ENCODE assay signal across 8 cellular contexts in the genomic region with DNA sequence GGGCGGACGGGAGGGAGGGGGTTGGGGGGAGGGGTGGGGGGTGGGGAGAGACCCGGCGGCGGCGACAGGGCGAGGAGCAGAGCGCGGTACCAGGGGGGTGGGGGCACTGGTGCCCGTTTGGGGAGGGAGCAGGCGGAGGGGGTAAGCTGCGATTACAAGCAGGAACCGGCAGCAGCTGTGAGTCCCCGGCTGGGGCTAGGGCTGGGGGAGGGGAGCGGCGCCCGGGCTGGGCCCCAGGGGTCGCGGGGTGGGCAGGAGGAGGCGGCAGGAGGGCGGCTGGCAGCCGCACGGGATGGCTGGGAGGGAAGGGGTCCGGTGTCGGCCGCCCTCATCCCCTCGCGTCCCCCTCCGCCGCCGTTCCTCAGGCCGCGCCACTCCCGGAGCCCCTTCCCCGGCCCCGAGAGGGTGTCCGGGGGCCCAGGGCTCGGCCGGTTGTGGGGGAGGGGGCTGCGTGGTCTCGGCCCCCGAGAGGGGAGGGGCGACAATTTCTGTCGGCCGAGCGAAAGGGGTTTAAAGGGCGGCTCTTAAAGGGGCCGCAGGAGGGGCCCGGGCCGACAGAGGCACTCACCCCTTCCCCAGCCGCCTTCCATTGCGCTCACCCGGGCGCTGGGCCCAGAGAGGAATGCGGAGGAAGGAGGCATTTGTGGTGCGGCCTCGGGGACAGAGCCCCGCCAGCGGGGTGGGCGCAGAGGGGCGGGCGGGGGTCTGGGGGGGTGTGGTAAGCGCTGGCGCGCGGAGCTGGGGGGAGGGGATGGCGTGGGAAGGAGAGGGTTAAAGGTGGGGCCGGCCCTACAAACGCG. TPM values are rescaled to one million over a fixed set of nuclear protein-coding genes. Genes with fewer than 3 reads are reported as not detected.
DNase-seq lines count a peak whose midpoint lies in the region; ATAC-seq, FAIRE-seq and TF ChIP-seq lines count a peak whose summit lies in the region.

A gene with protein sequence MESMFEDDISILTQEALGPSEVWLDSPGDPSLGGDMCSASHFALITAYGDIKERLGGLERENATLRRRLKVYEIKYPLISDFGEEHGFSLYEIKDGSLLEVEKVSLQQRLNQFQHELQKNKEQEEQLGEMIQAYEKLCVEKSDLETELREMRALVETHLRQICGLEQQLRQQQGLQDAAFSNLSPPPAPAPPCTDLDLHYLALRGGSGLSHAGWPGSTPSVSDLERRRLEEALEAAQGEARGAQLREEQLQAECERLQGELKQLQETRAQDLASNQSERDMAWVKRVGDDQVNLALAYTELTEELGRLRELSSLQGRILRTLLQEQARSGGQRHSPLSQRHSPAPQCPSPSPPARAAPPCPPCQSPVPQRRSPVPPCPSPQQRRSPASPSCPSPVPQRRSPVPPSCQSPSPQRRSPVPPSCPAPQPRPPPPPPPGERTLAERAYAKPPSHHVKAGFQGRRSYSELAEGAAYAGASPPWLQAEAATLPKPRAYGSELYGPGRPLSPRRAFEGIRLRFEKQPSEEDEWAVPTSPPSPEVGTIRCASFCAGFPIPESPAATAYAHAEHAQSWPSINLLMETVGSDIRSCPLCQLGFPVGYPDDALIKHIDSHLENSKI (plus strand): TSS at position 144 of the 800 bp plus-strand sequence. CDS start 1,952 bp downstream, outside the sequence.

- no peaks in the 10 kb centered on the region for H3K27me3 ChIP-seq in MG63
- H3K27me3 ChIP-seq in HepG2 (ENCODE audit: control insufficient read depth in 1 of 2, insufficient read depth in 2 of 2, low read length in 2 of 2): no peaks in the 10 kb centered on the region

- peak in 1 of 2 experiments; percentile 48; a peak in 1 of 4 replicates for TF ChIP-seq POLR2A in HepG2 (IDR thresholded peaks at IDR 0.05; ENCODE audit: insufficient read depth in 1 of 2, low read depth in 2 of 2, low read length in 2 of 2)

- H3K4me3 ChIP-seq in MG63 (peak within 1 kb of the TSS; percentile 77), HepG2 (replicated peaks in 1 of 3; ENCODE audit: insufficient read depth in 1 of 3, low read depth in 2 of 3, low read length in 3 of 3) (peak within 1 kb of the TSS; percentile 79 to 83 (median 80))

- H3K9me3 ChIP-seq in MG63 (no peaks in the 10 kb centered on the region), HepG2 (ENCODE audit: low read length) (no peaks in the 10 kb centered on the region)

- H3K36me3 ChIP-seq in MG63 (peaks cover 3% of the 10 kb centered on the region), HepG2 (replicated peaks in 1 of 2; ENCODE audit: control insufficient read depth in 1 of 2, insufficient read depth in 2 of 2, low read length in 2 of 2) (no peaks in the 10 kb centered on the region)

- H3K79me2 ChIP-seq in HepG2 (ENCODE audit: insufficient read depth, low read length): no peaks in the 10 kb centered on the region

- H3K4me2 ChIP-seq in HepG2 (ENCODE audit: low read depth, low read length): peak within 1 kb of the TSS; percentile 92

- no peaks in the 10 kb centered on the region for H3K9me3 Mint-ChIP-seq in WTC11

- peak within 1 kb of the TSS; percentile 91 for H3K4me3 Mint-ChIP-seq in WTC11

- in situ Hi-C loops in HepG2 (cut with HindIII; ENCODE audit: extremely low pct_ligation_motif_present, low pct_unique_long_range_greater_than_20kb): no loop called here

- peaks cover 42% of the 10 kb centered on the region for H3K4me1 ChIP-seq in HepG2 (ENCODE audit: insufficient read depth, low read length)

- WGBS in HepG2 (ENCODE audit: low lambda C conversion rate): 2% methylated on average over 40 of the region's 70 CpGs

- BruUV-seq in HepG2 (replicated peaks; lab: Mats Ljungman, UMichigan): no TSS peak

- H2AFZ ChIP-seq in HepG2 (ENCODE audit: low read length): no peak within 1 kb of the TSS

- ATAC-seq in WTC11 (peak; percentile 45), HepG2 (peak; percentile 50), HG03175 (IDR thresholded peaks at IDR 0.05; ENCODE audit: unreplicated experiment) (no peak), HG03457 (IDR thresholded peaks at IDR 0.05; ENCODE audit: unreplicated experiment) (no peak)

- TF ChIP-seq CTCF in WTC11 (IDR thresholded peaks at IDR 0.05): no peak
- TF ChIP-seq CTCF in HepG2 (CRISPR knock-in tag; IDR thresholded peaks at IDR 0.05): no peak

- TF ChIP-seq RAD21 in HepG2 (CRISPR knock-in tag; IDR thresholded peaks at IDR 0.05): no peak

- intact Hi-C loops in HepG2 (cut with micrococcal nuclease; ENCODE audit: unreplicated experiment): no loop called here

- CTCF ChIA-PET in WTC11 (lab: Charles Lee) (interaction anchor here (0.6 to 2.1 kb wide), 7 partner anchors 30 to 1775 kb away, joined by 3 to 13 read pairs (median 8); partner anchors contain the start of genes KPNB1, SCRN2 and TBX21), HepG2 (lab: Yijun Ruan, JAX; ENCODE audit: low intra/inter-chr PET ratio, low total read pairs) (no interaction called here)

- no peaks in the 10 kb centered on the region for H3K36me3 Mint-ChIP-seq in WTC11

- H3K9ac ChIP-seq in HepG2 (ENCODE audit: insufficient read depth, low read depth, low read length): peak within 1 kb of the TSS; percentile 75

- POLR2A ChIA-PET in WTC11 (lab: Charles Lee) (interaction anchor here (0.7 to 2.9 kb wide), 2 partner anchors 45 to 47 kb away, joined by 4 to 15 read pairs; partner anchors contain the start of gene KPNB1), HepG2 (lab: Yijun Ruan, JAX) (interaction anchor here (0.7 to 3.0 kb wide), 4 partner anchors 24 to 201 kb away, joined by 3 to 22 read pairs (median 4); partner anchors contain the start of genes KPNB1, LRRC46 and MRPL10)

- FAIRE-seq in HepG2 (lab: Jason Lieb, UNC): no peak

- DNase-seq in DMS 273 (lab: John Stamatoyannopoulos, UW; ENCODE audit: unreplicated experiment) (peak; percentile 91), MG63 (peak; percentile 56), WTC11 (ENCODE audit: low spot score) (peak; percentile 85), HepG2 (ENCODE audit: low spot score) (peak; percentile 41)
- DNase-seq in stimulated activated CD8-positive, alpha-beta memory T cell treated with anti-CD3 and anti-CD28 coated beads, Interleukin-4, amount 100 ng/mL, for 48 hours: peak; percentile 72

- H3K27ac Mint-ChIP-seq in WTC11: peak within 1 kb of the TSS; percentile 93

- peak within 1 kb of the TSS; percentile 65 for H3K27ac ChIP-seq in cingulate gyrus (ENCODE audit: low read depth, low read length)
- peak within 1 kb of the TSS; percentile 10 for H3K27ac ChIP-seq in HepG2 (ENCODE audit: extremely low read length, insufficient read depth, low read length)

- H3K27me3 Mint-ChIP-seq in WTC11 (ENCODE audit: low read depth): no peaks in the 10 kb centered on the region

- no peaks in the 10 kb centered on the region for H4K20me1 ChIP-seq in HepG2 (ENCODE audit: insufficient read depth, low read length)

- peaks cover 40% of the 10 kb centered on the region for H3K4me1 Mint-ChIP-seq in WTC11

- no peak for TF ChIP-seq EP300 in HepG2 (IDR thresholded peaks at IDR 0.05; ENCODE audit: low read depth in 2 of 2, low read length in 2 of 2)
- no peak for TF ChIP-seq EP300 in HepG2 (CRISPR knock-in tag; IDR thresholded peaks at IDR 0.05; ENCODE audit: borderline replicate concordance)

TF ChIP-seq in WTC11, 78 proteins besides CTCF, POLR2A, EP300 and RAD21 (continues in another document):
- TF ChIP-seq ZNF263 (CRISPR knock-in tag; IDR thresholded peaks at IDR 0.05; ENCODE audit: low read depth): no peak
- TF ChIP-seq, protein P1, sequence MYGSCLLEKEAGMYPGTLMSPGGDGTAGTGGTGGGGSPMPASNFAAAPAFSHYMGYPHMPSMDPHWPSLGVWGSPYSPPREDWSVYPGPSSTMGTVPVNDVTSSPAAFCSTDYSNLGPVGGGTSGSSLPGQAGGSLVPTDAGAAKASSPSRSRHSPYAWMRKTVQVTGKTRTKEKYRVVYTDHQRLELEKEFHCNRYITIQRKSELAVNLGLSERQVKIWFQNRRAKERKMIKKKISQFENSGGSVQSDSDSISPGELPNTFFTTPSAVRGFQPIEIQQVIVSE (CRISPR knock-in tag; IDR thresholded peaks at IDR 0.05; ENCODE audit: borderline replicate concordance): no peak
- 0 out of 2 replicates have a peak, but pooled peaks have one; percentile 25 for TF ChIP-seq GABPB1 (CRISPR knock-in tag; IDR thresholded peaks at IDR 0.05)

TF ChIP-seq in HepG2, 621 proteins besides CTCF, POLR2A, EP300 and RAD21 (continues in another document):
- TF ChIP-seq ZNF547 (CRISPR knock-in tag; IDR thresholded peaks at IDR 0.05): no peak
- no peak for TF ChIP-seq SNRNP70 (IDR thresholded peaks at IDR 0.05; ENCODE audit: low read depth, low read length)
- 0 out of 2 replicates have a peak, but pooled peaks have one; percentile 55 for TF ChIP-seq MTF2 (CRISPR knock-in tag; IDR thresholded peaks at IDR 0.05; ENCODE audit: borderline replicate concordance)
- TF ChIP-seq ZNF788 (CRISPR knock-in tag; IDR thresholded peaks at IDR 0.05; ENCODE audit: borderline replicate concordance): peak; percentile 28; the same call in 1 of the 2 replicates
- 0 out of 2 replicates have a peak, but pooled peaks have one; percentile 40 for TF ChIP-seq THAP11 (CRISPR knock-in tag; IDR thresholded peaks at IDR 0.05)
- no peak for TF ChIP-seq ZSCAN22 (CRISPR knock-in tag; IDR thresholded peaks at IDR 0.05)

RNA-seq across cellular contexts. Expression of the gene that starts here (rescaled TPM):
- total RNA-seq in MG63 (2014; rRNA removed; shearing (Covaris generic); ENCODE audit: low replicate concordance): 8.4 and 18.7 TPM in 2 replicates
- total RNA-seq in WTC11 (2021) (14.7 to 17.4 TPM (median 15.8 TPM) in 3 replicates), HepG2 (2016; rRNA removed; fragmentation: Illumina TruSeq; extraction: Trizol) (2.6 and 3.0 TPM in 2 replicates)
- total RNA-seq in HepG2 (2016; cell fraction: cytosol; rRNA removed; fragmentation: Illumina TruSeq; extraction: Trizol; ENCODE audit: low read depth): 0.88 and 1.4 TPM in 2 replicates
- 2.8 and 3.8 TPM in 2 replicates for total RNA-seq in HepG2 (2016; cell fraction: insoluble cytoplasmic fraction; rRNA removed; fragmentation: Illumina TruSeq; extraction: Trizol)
- 2.5 and 2.9 TPM in 2 replicates for total RNA-seq in HepG2 (2016; cell fraction: membrane; rRNA removed; fragmentation: Illumina TruSeq; extraction: Trizol)
- 2.6 and 4.3 TPM in 2 replicates for total RNA-seq in HepG2 (2016; cell fraction: nucleus; rRNA removed; fragmentation: Illumina TruSeq; extraction: Trizol)
- polyA plus RNA-seq in HepG2 (2011; rRNA removed): 7.0 and 10.9 TPM in 2 replicates
- polyA plus RNA-seq in HepG2 (2011; cell fraction: cytosol; rRNA removed): 4.9 and 5.8 TPM in 2 replicates
- polyA plus RNA-seq in HepG2 (2011; cell fraction: nucleus; rRNA removed): 50.3 and 56.8 TPM in 2 replicates
- 11.8 and 15.7 TPM in 2 replicates for polyA plus RNA-seq in HepG2 (2012)
- 0.86 and 1.4 TPM in 2 replicates for polyA plus RNA-seq in HepG2 (2016; cell fraction: cytosol; fragmentation: Illumina TruSeq; extraction: Trizol; ENCODE audit: low read depth)
- polyA plus RNA-seq in HepG2 (2016; cell fraction: insoluble cytoplasmic fraction; fragmentation: Illumina TruSeq; extraction: Trizol; ENCODE audit: low read depth): 2.8 and 3.9 TPM in 2 replicates
- 1.6 and 2.8 TPM in 2 replicates for polyA plus RNA-seq in HepG2 (2016; cell fraction: membrane; fragmentation: Illumina TruSeq; extraction: Trizol; ENCODE audit: low read depth)
- polyA plus RNA-seq in HepG2 (2016; cell fraction: nucleus; fragmentation: Illumina TruSeq; extraction: Trizol; ENCODE audit: insufficient read depth, low read depth): 17.9 and 18.3 TPM in 2 replicates
- polyA minus RNA-seq in HepG2 (2011; rRNA and poly(A)+ RNA removed; ENCODE audit: low replicate concordance): 0.16 and 7.4 TPM in 2 replicates
- polyA minus RNA-seq in HepG2 (2011; cell fraction: cytosol; rRNA and poly(A)+ RNA removed): 1.8 and 5.3 TPM in 2 replicates
- 4.2 and 6.6 TPM in 2 replicates for polyA minus RNA-seq in HepG2 (2011; cell fraction: nucleus; rRNA and poly(A)+ RNA removed)

Comparison
In these comparisons a context has a peak if more than half of its experiments do, and no peak if none do; other contexts are left out.
1. DNase-seq: peak in every context shown above with its lines; median percentile 91 in DMS 273; 85 in WTC11; 72 in stimulated activated CD8-positive, alpha-beta memory T cell treated with anti-CD3 and anti-CD28 coated beads, Interleukin-4, amount 100 ng/mL, for 48 hours; 56 in MG63; 41 in HepG2.
2. ATAC-seq: peak in WTC11 (single experiment) and HepG2 (single experiment); none in HG03175 (single experiment) and HG03457 (single experiment).